29 cellular contexts compared by ENCODE assay signal in the genomic region with DNA sequence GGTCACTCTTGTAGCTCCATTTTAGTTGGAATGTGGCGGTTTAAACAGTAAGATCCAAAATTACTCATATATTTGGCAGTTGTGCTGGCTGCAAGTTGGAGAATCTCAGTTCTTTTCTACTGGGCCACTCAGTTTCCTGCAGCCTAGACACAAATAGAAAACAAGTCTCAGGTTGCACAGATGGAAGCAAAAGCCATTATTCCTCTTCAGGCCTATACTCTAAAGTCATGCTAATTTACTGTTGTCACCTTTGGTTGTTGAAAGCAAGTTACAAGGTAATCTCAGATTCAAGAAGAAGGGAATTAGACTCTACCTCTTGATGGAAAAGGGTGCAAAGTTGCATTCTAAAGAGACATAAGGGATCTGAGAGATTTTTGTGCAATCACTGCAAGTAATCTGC.
"Had no signal": no experiment of that assay in that cellular context is flagged by ENCODE, and none has a peak within 500 bp of the region (broad histone marks: within the 10 kb centered on the region; RNA-seq: fewer than 3 reads in every experiment).

No MANE protein-coding gene starts in this region.

- H3K27ac ChIP-seq: coronary artery, esophagus muscularis mucosa, foreskin keratinocyte, gastroesophageal sphincter, heart left ventricle, hepatocyte, lower lobe of right lung, ovary, psoas muscle, sigmoid colon, skin epidermis, spleen, testis, tibial artery had no signal

- H3K4me2 ChIP-seq: hepatocyte had no signal

- H3K27me3 ChIP-seq: esophagus muscularis mucosa, foreskin keratinocyte, gastroesophageal sphincter, heart left ventricle, hepatocyte, ovary, sigmoid colon, spleen, testis, tibial artery had no signal

- H3K79me2 ChIP-seq: hepatocyte had no signal

- H3K27ac Mint-ChIP-seq: nephron progenitor cell; stimulated activated memory B cell treated with anti-CD40 and anti-IgM and Interleukin-4, amounts not matched to agents 10 μg/mL and 1 μg/mL and 100 μg/mL, for 72 hours; type B pancreatic cell had no signal

- DNase-seq: dermis blood vessel endothelial cell; effector memory CD4-positive, alpha-beta T cell; foreskin keratinocyte; heart left ventricle; kidney; left colon; left ventricle myocardium superior; lower lobe of right lung; naive thymus-derived CD8-positive, alpha-beta T cell; nephron progenitor cell; occipital lobe; ovary; posterior cingulate gyrus; psoas muscle; right cardiac atrium; sigmoid colon; spleen; stimulated activated CD4-positive, alpha-beta T cell treated with anti-CD3 and anti-CD28 coated beads, Interleukin-4, amount 100 ng/mL, for 4 hours; stimulated activated naive CD8-positive, alpha-beta T cell treated with anti-CD3 and anti-CD28 coated beads, Interleukin-15, Interleukin-2, amounts not matched to agents 100 U/mL and 50 U/mL, for 24 hours; substantia nigra; testis; tibial artery had no signal

- H3K4me1 Mint-ChIP-seq: naive thymus-derived CD8-positive, alpha-beta T cell; stimulated activated memory B cell treated with anti-CD40 and anti-IgM and Interleukin-4, amounts not matched to agents 10 μg/mL and 1 μg/mL and 100 μg/mL, for 72 hours had no signal

- H3K27me3 Mint-ChIP-seq: naive thymus-derived CD8-positive, alpha-beta T cell; stimulated activated memory B cell treated with anti-CD40 and anti-IgM and Interleukin-4, amounts not matched to agents 10 μg/mL and 1 μg/mL and 100 μg/mL, for 72 hours; type B pancreatic cell had no signal

- H3K4me3 Mint-ChIP-seq: naive thymus-derived CD8-positive, alpha-beta T cell; nephron progenitor cell; stimulated activated memory B cell treated with anti-CD40 and anti-IgM and Interleukin-4, amounts not matched to agents 10 μg/mL and 1 μg/mL and 100 μg/mL, for 72 hours; type B pancreatic cell had no signal

- H2AFZ ChIP-seq: hepatocyte had no signal

- H3K36me3 Mint-ChIP-seq: naive thymus-derived CD8-positive, alpha-beta T cell; stimulated activated memory B cell treated with anti-CD40 and anti-IgM and Interleukin-4, amounts not matched to agents 10 μg/mL and 1 μg/mL and 100 μg/mL, for 72 hours; type B pancreatic cell had no signal

- H3K4me1 ChIP-seq: esophagus muscularis mucosa, foreskin keratinocyte, gastroesophageal sphincter, heart left ventricle, lower lobe of right lung, psoas muscle, sigmoid colon, spleen, testis, tibial artery had no signal

- H3K9me3 ChIP-seq: esophagus muscularis mucosa, gastroesophageal sphincter, heart left ventricle, lower lobe of right lung, ovary, psoas muscle, sigmoid colon, spleen, testis, tibial artery had no signal

- H3K36me3 ChIP-seq: esophagus muscularis mucosa, gastroesophageal sphincter, heart left ventricle, lower lobe of right lung, ovary, sigmoid colon, spleen, tibial artery had no signal

- H3K4me3 ChIP-seq: coronary artery, esophagus muscularis mucosa, gastroesophageal sphincter, heart left ventricle, hepatocyte, lower lobe of right lung, ovary, psoas muscle, sigmoid colon, skin epidermis, spleen, testis, tibial artery had no signal

- H3K9me3 Mint-ChIP-seq: nephron progenitor cell; stimulated activated memory B cell treated with anti-CD40 and anti-IgM and Interleukin-4, amounts not matched to agents 10 μg/mL and 1 μg/mL and 100 μg/mL, for 72 hours; type B pancreatic cell had no signal
